In genomic region chr18:35291166-35291565, GRCh38 we compare ENCODE assay signal across 9 cellular contexts. TPM values are rescaled to one million over a fixed set of nuclear protein-coding genes. Genes with fewer than 3 reads are reported as not detected.
DNase-seq lines count a peak whose midpoint lies in the region; ATAC-seq and TF ChIP-seq lines count a peak whose summit lies in the region.
"Had no signal": no experiment of that assay in that cellular context is flagged by ENCODE, and none has a peak within 500 bp of the region (broad histone marks: within the 10 kb centered on the region; RNA-seq: fewer than 3 reads in every experiment).

No MANE protein-coding gene starts in this region.

- H3K4me3 ChIP-seq in DND-41 (ENCODE audit: low read depth in 1 of 2, low read length in 2 of 2) (peak overlapping the region; percentile 71 to 90; a peak in 3 of 4 replicates), OCI-LY3 (ENCODE audit: low read length) (peak overlapping the region; percentile 97)

- H2AFZ ChIP-seq in DND-41 (ENCODE audit: low read depth, low read length), result no peak overlapping the region
- no peak overlapping the region for H2AFZ ChIP-seq in OCI-LY3 (ENCODE audit: low read depth, low read length)

- H3K9ac ChIP-seq in DND-41 (ENCODE audit: low read depth, low read length) (peak overlapping the region; percentile 85), OCI-LY3 (ENCODE audit: low read length) (peak overlapping the region; percentile 81)

- no peaks in the 10 kb centered on the region for H3K27me3 ChIP-seq in DND-41 (ENCODE audit: insufficient read depth, low read length, poor library complexity)
- no peaks in the 10 kb centered on the region for H3K27me3 ChIP-seq in OCI-LY3 (ENCODE audit: low read depth, low read length)

- ATAC-seq in DND-41 (ENCODE audit: insufficient read depth, low read depth), result no peak
- no peak for ATAC-seq in GM19023 (IDR thresholded peaks at IDR 0.05; ENCODE audit: unreplicated experiment)

- H3K4me3 Mint-ChIP-seq in endothelial cell (ENCODE audit: unreplicated experiment) (peak overlapping the region; percentile 99), osteocyte (ENCODE audit: unreplicated experiment) (peak overlapping the region; percentile 93)

- peaks cover 45% of the 10 kb centered on the region for H3K4me1 ChIP-seq in DND-41 (ENCODE audit: insufficient read depth, low read length)
- H3K4me1 ChIP-seq in OCI-LY3 (ENCODE audit: low read length), result peaks cover 16% of the 10 kb centered on the region

- peaks cover 2% of the 10 kb centered on the region for H3K27me3 Mint-ChIP-seq in endothelial cell (ENCODE audit: unreplicated experiment)
- H3K27me3 Mint-ChIP-seq in osteocyte (ENCODE audit: unreplicated experiment), result no peaks in the 10 kb centered on the region

- no peaks in the 10 kb centered on the region; the same call in 1 of the 2 replicates for H4K20me1 ChIP-seq in DND-41 (ENCODE audit: insufficient read depth, low read length)
- no peaks in the 10 kb centered on the region for H4K20me1 ChIP-seq in OCI-LY3 (ENCODE audit: insufficient read depth, low read length)

- H3K79me2 ChIP-seq in DND-41 (ENCODE audit: insufficient read depth, low read length) (peaks cover 93% of the 10 kb centered on the region), OCI-LY3 (ENCODE audit: low read length) (peaks cover 85% of the 10 kb centered on the region)

- H3K4me2 ChIP-seq in DND-41 (ENCODE audit: insufficient read depth, low read length), result peak overlapping the region; percentile 70
- peak overlapping the region; percentile 100 for H3K4me2 ChIP-seq in OCI-LY3 (ENCODE audit: low read length)

- H3K4me1 Mint-ChIP-seq in endothelial cell (ENCODE audit: unreplicated experiment), result peaks cover 25% of the 10 kb centered on the region
- H3K4me1 Mint-ChIP-seq in osteocyte (ENCODE audit: unreplicated experiment), result peaks cover 30% of the 10 kb centered on the region

- H3K27ac Mint-ChIP-seq in endothelial cell (ENCODE audit: unreplicated experiment), result peak overlapping the region; percentile 98
- peak overlapping the region; percentile 96 for H3K27ac Mint-ChIP-seq in osteocyte (ENCODE audit: unreplicated experiment)

- peaks cover 38% of the 10 kb centered on the region for H3K36me3 ChIP-seq in DND-41 (ENCODE audit: insufficient read depth, low read length)
- H3K36me3 ChIP-seq in OCI-LY3 (replicated peaks; ENCODE audit: low read depth, low read length), result peaks cover 65% of the 10 kb centered on the region

- H3K27ac ChIP-seq in DND-41 (ENCODE audit: low read length) (peak overlapping the region; percentile 91), OCI-LY3 (ENCODE audit: low read length) (no peak overlapping the region)

- no peak for TF ChIP-seq CTCF in DND-41 (IDR thresholded peaks at IDR 0.05; ENCODE audit: borderline replicate concordance, extremely low read depth, low read length, poor library complexity, severe bottlenecking)
- no peak for TF ChIP-seq CTCF in OCI-LY3 (IDR thresholded peaks at IDR 0.05; ENCODE audit: low read depth, low read length)
- no peak for TF ChIP-seq CTCF in endothelial cell (IDR thresholded peaks at IDR 0.05; ENCODE audit: unreplicated experiment)
- TF ChIP-seq CTCF in osteocyte (IDR thresholded peaks at IDR 0.05), result no peak

- DNase-seq in DND-41, result no peak
- no peak for DNase-seq in endothelial cell (ENCODE audit: low spot score)
- no peak for DNase-seq in osteocyte (ENCODE audit: extremely low spot score, unreplicated experiment)
- no peak for DNase-seq in dermis blood vessel endothelial cell
- DNase-seq in ureter (ENCODE audit: low spot score), result no peak
- no peak for DNase-seq in activated gamma-delta T cell (lab: John Stamatoyannopoulos, UW)
- DNase-seq: NCI-H2171 had no signal

- no peaks in the 10 kb centered on the region for H3K9me3 Mint-ChIP-seq in endothelial cell (ENCODE audit: unreplicated experiment)
- H3K9me3 Mint-ChIP-seq in osteocyte (ENCODE audit: unreplicated experiment), result peaks cover 20% of the 10 kb centered on the region

- H3K36me3 Mint-ChIP-seq in endothelial cell (ENCODE audit: low read depth, unreplicated experiment), result peaks cover 3% of the 10 kb centered on the region
- peaks cover 33% of the 10 kb centered on the region for H3K36me3 Mint-ChIP-seq in osteocyte (ENCODE audit: unreplicated experiment)

- H3K9me3 ChIP-seq in DND-41 (ENCODE audit: insufficient read depth, low read length, severe bottlenecking), result no peaks in the 10 kb centered on the region
- H3K9me3 ChIP-seq in OCI-LY3 (ENCODE audit: insufficient read depth, low read length), result peaks cover 26% of the 10 kb centered on the region

RNA-seq across cellular contexts. Expression of gene ZSCAN30, which starts 1.1 kb away (rescaled TPM):
- total RNA-seq in endothelial cell (ENCODE audit: unreplicated experiment) (30.0 TPM), osteocyte (12.8 and 15.0 TPM in 2 replicates), dermis blood vessel endothelial cell (14.0 and 16.8 TPM in 2 replicates), ureter (23.5 TPM)

RNA-seq across cellular contexts. Expression of gene ZNF397, which starts 50.3 kb away (rescaled TPM):
- total RNA-seq in endothelial cell (ENCODE audit: unreplicated experiment) (8.4 TPM), osteocyte (23.9 and 24.5 TPM in 2 replicates), dermis blood vessel endothelial cell (9.9 and 10.1 TPM in 2 replicates), ureter (38.6 TPM)

RNA-seq across cellular contexts. Expression of gene ZNF24, which starts 53.1 kb away (rescaled TPM):
- 50.1 TPM for total RNA-seq in endothelial cell (ENCODE audit: unreplicated experiment)
- total RNA-seq in osteocyte, result 42.5 and 43.2 TPM in 2 replicates
- total RNA-seq in dermis blood vessel endothelial cell, result 37.9 and 50.7 TPM in 2 replicates
- 53.2 TPM for total RNA-seq in ureter
